1 cellular context compared by ENCODE assay signal in the genomic region with DNA sequence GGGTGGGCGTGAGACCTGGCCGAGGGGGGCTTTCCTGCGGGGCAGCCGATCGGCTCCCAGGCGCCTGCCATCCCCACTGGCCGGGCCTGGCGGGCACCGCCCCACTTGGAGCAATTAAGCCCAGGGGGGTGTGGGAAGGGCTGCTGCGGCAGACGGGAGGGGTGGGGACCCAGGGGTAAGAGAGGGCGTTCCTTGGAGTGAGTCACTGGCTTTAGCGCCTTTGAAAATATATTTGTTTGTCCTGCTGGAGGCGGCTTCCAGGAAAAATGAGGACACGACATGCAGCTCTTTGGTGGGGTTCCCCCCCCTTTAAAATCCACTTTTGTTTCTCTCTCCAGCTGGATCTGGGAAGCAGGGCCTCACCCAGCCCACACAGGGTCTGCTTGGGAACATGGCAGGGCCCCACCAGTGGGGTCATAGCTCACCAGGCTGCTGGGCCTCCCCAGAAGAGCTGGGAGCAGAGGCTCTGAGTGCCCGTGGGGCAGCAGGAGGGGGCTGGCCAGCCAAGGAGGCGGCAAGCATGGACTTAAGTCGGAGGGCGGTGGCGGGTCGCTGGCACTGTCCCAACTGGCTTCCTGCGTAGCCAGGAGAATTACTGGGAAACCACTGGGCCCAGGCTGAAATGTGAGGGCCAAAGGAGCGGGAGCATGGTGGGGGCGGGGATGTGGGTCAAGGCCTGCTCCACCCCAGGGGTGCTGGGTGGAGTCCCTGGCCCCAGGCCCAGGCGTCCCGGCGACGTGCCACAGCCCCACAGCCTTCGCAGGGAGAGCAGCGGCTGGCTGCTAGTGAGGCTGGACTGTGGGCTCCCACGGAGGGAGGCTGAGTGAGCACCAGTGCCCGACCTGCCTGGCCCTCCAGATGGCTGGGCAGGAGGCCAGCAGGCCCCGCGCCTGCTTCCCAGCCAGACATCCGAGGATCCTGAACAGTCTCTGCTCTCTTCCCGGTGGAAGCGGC.
TF ChIP-seq lines count a peak whose summit lies in the region.

No MANE protein-coding gene starts in this region.

TF ChIP-seq in K562, 482 proteins besides CTCF, POLR2A, EP300 and RAD21 (continued from another document and continues in another):
- TF ChIP-seq, protein P1, sequence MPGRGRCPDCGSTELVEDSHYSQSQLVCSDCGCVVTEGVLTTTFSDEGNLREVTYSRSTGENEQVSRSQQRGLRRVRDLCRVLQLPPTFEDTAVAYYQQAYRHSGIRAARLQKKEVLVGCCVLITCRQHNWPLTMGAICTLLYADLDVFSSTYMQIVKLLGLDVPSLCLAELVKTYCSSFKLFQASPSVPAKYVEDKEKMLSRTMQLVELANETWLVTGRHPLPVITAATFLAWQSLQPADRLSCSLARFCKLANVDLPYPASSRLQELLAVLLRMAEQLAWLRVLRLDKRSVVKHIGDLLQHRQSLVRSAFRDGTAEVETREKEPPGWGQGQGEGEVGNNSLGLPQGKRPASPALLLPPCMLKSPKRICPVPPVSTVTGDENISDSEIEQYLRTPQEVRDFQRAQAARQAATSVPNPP (IDR thresholded peaks at IDR 0.05; ENCODE audit: borderline replicate concordance, insufficient read depth, insufficient read length): no peak
- TF ChIP-seq CXXC5 (CRISPR knock-in tag; IDR thresholded peaks at IDR 0.05) (peak; percentile 45; the same call in 1 of the 2 replicates), SOX6 (IDR thresholded peaks at IDR 0.05) (peak; percentile 39; the same call in 1 of the 2 replicates), ZBTB17 (CRISPR knock-in tag; IDR thresholded peaks at IDR 0.05) (peak; percentile 22; the same call in 1 of the 2 replicates), SAP30 (IDR thresholded peaks at IDR 0.05; ENCODE audit: borderline replicate concordance, insufficient read depth, low read depth, low read length, poor library complexity, severe bottlenecking) (no peak), HDAC1 (IDR thresholded peaks at IDR 0.05) (peak in 1 of 2 experiments; percentile 76; a peak in 2 of 4 replicates), MAZ (CRISPR knock-in tag; conservative IDR thresholded peaks at IDR 0.05 in 1 of 2, IDR thresholded peaks at IDR 0.05 in 1 of 2) (peak; percentile 15 to 22; a peak in 1 of 4 replicates), ATF7 (IDR thresholded peaks at IDR 0.05) (peak; percentile 70; the same call in 1 of the 2 replicates), PYGO2 (tag; IDR thresholded peaks at IDR 0.05) (no peak), POLR2AphosphoS5 (IDR thresholded peaks at IDR 0.05; ENCODE audit: control insufficient read depth, insufficient read depth, low read depth, low read length) (peak; percentile 46; the same call in 1 of the 2 replicates), ZNF79 (CRISPR knock-in tag; IDR thresholded peaks at IDR 0.05; ENCODE audit: low read depth) (no peak), NR2C2 (CRISPR knock-in tag; IDR thresholded peaks at IDR 0.05) (no peak), NR2C2 (tag; IDR thresholded peaks at IDR 0.05) (peak; percentile 49; the same call in 1 of the 2 replicates), EGR1 (conservative IDR thresholded peaks at IDR 0.05) (peak; percentile 40), MTA3 (IDR thresholded peaks at IDR 0.05; ENCODE audit: borderline replicate concordance) (0 out of 2 replicates have a peak, but pooled peaks have one; percentile 27), ETV5 (CRISPR knock-in tag; IDR thresholded peaks at IDR 0.05; ENCODE audit: low read depth) (no peak), CBFA2T3 (IDR thresholded peaks at IDR 0.05) (peak; percentile 8; the same call in 1 of the 2 replicates), SAFB (IDR thresholded peaks at IDR 0.05; ENCODE audit: borderline replicate concordance, low read depth, low read length) (peak; percentile 55), FOSL1 (tag; conservative IDR thresholded peaks at IDR 0.05) (peak; percentile 91), ZNF766 (CRISPR knock-in tag; conservative IDR thresholded peaks at IDR 0.05) (0 out of 2 replicates have a peak, but pooled peaks have one; percentile 28), L3MBTL2 (IDR thresholded peaks at IDR 0.05) (peak; percentile 54), SMARCA4 (IDR thresholded peaks at IDR 0.05) (peak; percentile 49; the same call in 1 of the 2 replicates), SMARCC2 (IDR thresholded peaks at IDR 0.05; ENCODE audit: low read depth) (peak; percentile 43; the same call in 1 of the 2 replicates), ZNF707 (CRISPR knock-in tag; conservative IDR thresholded peaks at IDR 0.05) (no peak)
- TF ChIP-seq, protein P2, sequence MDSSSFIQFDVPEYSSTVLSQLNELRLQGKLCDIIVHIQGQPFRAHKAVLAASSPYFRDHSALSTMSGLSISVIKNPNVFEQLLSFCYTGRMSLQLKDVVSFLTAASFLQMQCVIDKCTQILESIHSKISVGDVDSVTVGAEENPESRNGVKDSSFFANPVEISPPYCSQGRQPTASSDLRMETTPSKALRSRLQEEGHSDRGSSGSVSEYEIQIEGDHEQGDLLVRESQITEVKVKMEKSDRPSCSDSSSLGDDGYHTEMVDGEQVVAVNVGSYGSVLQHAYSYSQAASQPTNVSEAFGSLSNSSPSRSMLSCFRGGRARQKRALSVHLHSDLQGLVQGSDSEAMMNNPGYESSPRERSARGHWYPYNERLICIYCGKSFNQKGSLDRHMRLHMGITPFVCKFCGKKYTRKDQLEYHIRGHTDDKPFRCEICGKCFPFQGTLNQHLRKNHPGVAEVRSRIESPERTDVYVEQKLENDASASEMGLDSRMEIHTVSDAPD (CRISPR knock-in tag; IDR thresholded peaks at IDR 0.05): no peak
- TF ChIP-seq, protein P3, sequence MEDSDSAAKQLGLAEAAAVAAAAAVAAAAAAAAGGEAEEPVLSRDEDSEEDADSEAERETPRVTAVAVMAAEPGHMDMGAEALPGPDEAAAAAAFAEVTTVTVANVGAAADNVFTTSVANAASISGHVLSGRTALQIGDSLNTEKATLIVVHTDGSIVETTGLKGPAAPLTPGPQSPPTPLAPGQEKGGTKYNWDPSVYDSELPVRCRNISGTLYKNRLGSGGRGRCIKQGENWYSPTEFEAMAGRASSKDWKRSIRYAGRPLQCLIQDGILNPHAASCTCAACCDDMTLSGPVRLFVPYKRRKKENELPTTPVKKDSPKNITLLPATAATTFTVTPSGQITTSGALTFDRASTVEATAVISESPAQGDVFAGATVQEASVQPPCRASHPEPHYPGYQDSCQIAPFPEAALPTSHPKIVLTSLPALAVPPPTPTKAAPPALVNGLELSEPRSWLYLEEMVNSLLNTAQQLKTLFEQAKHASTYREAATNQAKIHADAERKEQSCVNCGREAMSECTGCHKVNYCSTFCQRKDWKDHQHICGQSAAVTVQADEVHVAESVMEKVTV (CRISPR knock-in tag; IDR thresholded peaks at IDR 0.05): no peak
- TF ChIP-seq, protein P4, sequence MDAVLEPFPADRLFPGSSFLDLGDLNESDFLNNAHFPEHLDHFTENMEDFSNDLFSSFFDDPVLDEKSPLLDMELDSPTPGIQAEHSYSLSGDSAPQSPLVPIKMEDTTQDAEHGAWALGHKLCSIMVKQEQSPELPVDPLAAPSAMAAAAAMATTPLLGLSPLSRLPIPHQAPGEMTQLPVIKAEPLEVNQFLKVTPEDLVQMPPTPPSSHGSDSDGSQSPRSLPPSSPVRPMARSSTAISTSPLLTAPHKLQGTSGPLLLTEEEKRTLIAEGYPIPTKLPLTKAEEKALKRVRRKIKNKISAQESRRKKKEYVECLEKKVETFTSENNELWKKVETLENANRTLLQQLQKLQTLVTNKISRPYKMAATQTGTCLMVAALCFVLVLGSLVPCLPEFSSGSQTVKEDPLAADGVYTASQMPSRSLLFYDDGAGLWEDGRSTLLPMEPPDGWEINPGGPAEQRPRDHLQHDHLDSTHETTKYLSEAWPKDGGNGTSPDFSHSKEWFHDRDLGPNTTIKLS (IDR thresholded peaks at IDR 0.05; ENCODE audit: borderline replicate concordance, low read depth): 0 out of 2 replicates have a peak, but pooled peaks have one; percentile 49
- TF ChIP-seq, protein P5, sequence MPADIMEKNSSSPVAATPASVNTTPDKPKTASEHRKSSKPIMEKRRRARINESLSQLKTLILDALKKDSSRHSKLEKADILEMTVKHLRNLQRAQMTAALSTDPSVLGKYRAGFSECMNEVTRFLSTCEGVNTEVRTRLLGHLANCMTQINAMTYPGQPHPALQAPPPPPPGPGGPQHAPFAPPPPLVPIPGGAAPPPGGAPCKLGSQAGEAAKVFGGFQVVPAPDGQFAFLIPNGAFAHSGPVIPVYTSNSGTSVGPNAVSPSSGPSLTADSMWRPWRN (IDR thresholded peaks at IDR 0.05; ENCODE audit: low read depth): 0 out of 2 replicates have a peak, but pooled peaks have one; percentile 17
- TF ChIP-seq, protein P6, sequence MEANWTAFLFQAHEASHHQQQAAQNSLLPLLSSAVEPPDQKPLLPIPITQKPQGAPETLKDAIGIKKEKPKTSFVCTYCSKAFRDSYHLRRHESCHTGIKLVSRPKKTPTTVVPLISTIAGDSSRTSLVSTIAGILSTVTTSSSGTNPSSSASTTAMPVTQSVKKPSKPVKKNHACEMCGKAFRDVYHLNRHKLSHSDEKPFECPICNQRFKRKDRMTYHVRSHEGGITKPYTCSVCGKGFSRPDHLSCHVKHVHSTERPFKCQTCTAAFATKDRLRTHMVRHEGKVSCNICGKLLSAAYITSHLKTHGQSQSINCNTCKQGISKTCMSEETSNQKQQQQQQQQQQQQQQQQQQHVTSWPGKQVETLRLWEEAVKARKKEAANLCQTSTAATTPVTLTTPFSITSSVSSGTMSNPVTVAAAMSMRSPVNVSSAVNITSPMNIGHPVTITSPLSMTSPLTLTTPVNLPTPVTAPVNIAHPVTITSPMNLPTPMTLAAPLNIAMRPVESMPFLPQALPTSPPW (CRISPR knock-in tag; IDR thresholded peaks at IDR 0.05): peak; percentile 75
- TF ChIP-seq, protein P7, sequence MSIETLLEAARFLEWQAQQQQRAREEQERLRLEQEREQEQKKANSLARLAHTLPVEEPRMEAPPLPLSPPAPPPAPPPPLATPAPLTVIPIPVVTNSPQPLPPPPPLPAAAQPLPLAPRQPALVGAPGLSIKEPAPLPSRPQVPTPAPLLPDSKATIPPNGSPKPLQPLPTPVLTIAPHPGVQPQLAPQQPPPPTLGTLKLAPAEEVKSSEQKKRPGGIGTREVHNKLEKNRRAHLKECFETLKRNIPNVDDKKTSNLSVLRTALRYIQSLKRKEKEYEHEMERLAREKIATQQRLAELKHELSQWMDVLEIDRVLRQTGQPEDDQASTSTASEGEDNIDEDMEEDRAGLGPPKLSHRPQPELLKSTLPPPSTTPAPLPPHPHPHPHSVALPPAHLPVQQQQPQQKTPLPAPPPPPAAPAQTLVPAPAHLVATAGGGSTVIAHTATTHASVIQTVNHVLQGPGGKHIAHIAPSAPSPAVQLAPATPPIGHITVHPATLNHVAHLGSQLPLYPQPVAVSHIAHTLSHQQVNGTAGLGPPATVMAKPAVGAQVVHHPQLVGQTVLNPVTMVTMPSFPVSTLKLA (conservative IDR thresholded peaks at IDR 0.05): peak; percentile 66 to 82
- TF ChIP-seq, protein P8, sequence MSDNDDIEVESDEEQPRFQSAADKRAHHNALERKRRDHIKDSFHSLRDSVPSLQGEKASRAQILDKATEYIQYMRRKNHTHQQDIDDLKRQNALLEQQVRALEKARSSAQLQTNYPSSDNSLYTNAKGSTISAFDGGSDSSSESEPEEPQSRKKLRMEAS (CRISPR knock-in tag; IDR thresholded peaks at IDR 0.05): peak; percentile 28; the same call in 1 of the 2 replicates
- TF ChIP-seq, protein P9, sequence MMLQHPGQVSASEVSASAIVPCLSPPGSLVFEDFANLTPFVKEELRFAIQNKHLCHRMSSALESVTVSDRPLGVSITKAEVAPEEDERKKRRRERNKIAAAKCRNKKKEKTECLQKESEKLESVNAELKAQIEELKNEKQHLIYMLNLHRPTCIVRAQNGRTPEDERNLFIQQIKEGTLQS (IDR thresholded peaks at IDR 0.05): peak; percentile 75
- TF ChIP-seq, protein P9 (CRISPR knock-in tag; conservative IDR thresholded peaks at IDR 0.05): no peak
